9 cellular contexts compared by ENCODE assay signal in genomic region chrX:79366556-79366887, GRCh38. TPM values are rescaled to one million over a fixed set of nuclear protein-coding genes. Genes with fewer than 3 reads are reported as not detected.
DNase-seq lines count a peak whose midpoint lies in the region; TF ChIP-seq lines count a peak whose summit lies in the region.
"Had no signal": no experiment of that assay in that cellular context is flagged by ENCODE, and none has a peak within 500 bp of the region (broad histone marks: within the 10 kb centered on the region; RNA-seq: fewer than 3 reads in every experiment).

No MANE protein-coding gene starts in this region.

- WGBS in testis, 2 donors: 0% methylated on average over 6 of the region's 6 CpGs

- H3K27me3 ChIP-seq in SU-DHL-6 (ENCODE audit: low read length): no peaks in the 10 kb centered on the region
- H3K27me3 ChIP-seq in testis: no peaks in the 10 kb centered on the region

- H3K4me2 ChIP-seq in SU-DHL-6 (ENCODE audit: low read depth, low read length, poor library complexity, severe bottlenecking): peak overlapping the region; percentile 13

- peaks cover 36% of the 10 kb centered on the region for H3K4me1 Mint-ChIP-seq in activated CD4-positive, alpha-beta T cell treated with anti-CD3 and anti-CD28 coated beads, Interleukin-2, amount 10 ng/mL, durations not matched to agents 7 days and 5 days

- H3K27ac ChIP-seq in SU-DHL-6 (ENCODE audit: low read depth, low read length) (no peak overlapping the region), testis (peak overlapping the region; percentile 31 to 50)

- no peaks in the 10 kb centered on the region for H4K20me1 ChIP-seq in SU-DHL-6 (ENCODE audit: low read depth, low read length)

- H3K9me3 ChIP-seq in SU-DHL-6 (ENCODE audit: insufficient read depth, low read length) (no peaks in the 10 kb centered on the region), testis (no peaks in the 10 kb centered on the region)

- no peaks in the 10 kb centered on the region for H3K9me3 Mint-ChIP-seq in activated CD4-positive, alpha-beta T cell treated with anti-CD3 and anti-CD28 coated beads, Interleukin-2, amount 10 ng/mL, durations not matched to agents 7 days and 5 days

- H3K4me3 ChIP-seq in SU-DHL-6 (ENCODE audit: insufficient read depth, low read length, poor library complexity, severe bottlenecking) (no peak overlapping the region), iPS-11a (ENCODE audit: low read depth, low read length) (peak overlapping the region; percentile 47), testis (peak overlapping the region; percentile 45 to 58)

- no peaks in the 10 kb centered on the region for H3K27me3 Mint-ChIP-seq in activated CD4-positive, alpha-beta T cell treated with anti-CD3 and anti-CD28 coated beads, Interleukin-2, amount 10 ng/mL, durations not matched to agents 7 days and 5 days

- peaks cover 23% of the 10 kb centered on the region for H3K36me3 Mint-ChIP-seq in activated CD4-positive, alpha-beta T cell treated with anti-CD3 and anti-CD28 coated beads, Interleukin-2, amount 10 ng/mL, durations not matched to agents 7 days and 5 days (ENCODE audit: low read depth)

- H3K36me3 ChIP-seq in SU-DHL-6 (ENCODE audit: low read length) (no peaks in the 10 kb centered on the region), testis (ENCODE audit: low read depth, missing control alignments) (no peaks in the 10 kb centered on the region)

- POLR2A ChIA-PET in activated CD4-positive, alpha-beta T cell treated with anti-CD3 and anti-CD28 coated beads, Interleukin-2, amount 10 ng/mL, durations not matched to agents 7 days and 5 days (lab: Charles Lee): interaction anchor here (1.0 kb wide), 1 partner anchor 213 kb away, joined by 4 read pairs; no protein-coding TSS in a partner anchor

- TF ChIP-seq CTCF in SU-DHL-6 (IDR thresholded peaks at IDR 0.05; ENCODE audit: insufficient read depth, low read length, poor library complexity, severe bottlenecking) (no peak), testis (IDR thresholded peaks at IDR 0.05) (no peak)

- peak overlapping the region; percentile 99 for H3K27ac Mint-ChIP-seq in activated CD4-positive, alpha-beta T cell treated with anti-CD3 and anti-CD28 coated beads, Interleukin-2, amount 10 ng/mL, durations not matched to agents 7 days and 5 days

- peak overlapping the region; percentile 96 for H3K4me3 Mint-ChIP-seq in activated CD4-positive, alpha-beta T cell treated with anti-CD3 and anti-CD28 coated beads, Interleukin-2, amount 10 ng/mL, durations not matched to agents 7 days and 5 days

- DNase-seq in activated CD4-positive, alpha-beta T cell treated with anti-CD3 and anti-CD28 coated beads, Interleukin-2, amount 10 ng/mL, durations not matched to agents 7 days and 5 days: no peak
- DNase-seq in activated CD4-positive, alpha-beta T cell treated with anti-CD3 and anti-CD28 coated beads, Interleukin-2, amount 50 U/mL, for 4 hours: no peak
- no peak for DNase-seq in testis
- DNase-seq in NCI-H2081 treated with DMSO at 0.1 percent for 48 hours (lab: John Stamatoyannopoulos, UW): no peak
- no peak for DNase-seq in NCI-H2029 (lab: John Stamatoyannopoulos, UW)
- no peak for DNase-seq in NCI-H82 (lab: John Stamatoyannopoulos, UW)

- H3K79me2 ChIP-seq in SU-DHL-6 (ENCODE audit: insufficient read depth, low read length): no peaks in the 10 kb centered on the region

- H3K9me2 ChIP-seq in SU-DHL-6 (replicated peaks; ENCODE audit: insufficient read depth, low read length): no peaks in the 10 kb centered on the region

- H2AFZ ChIP-seq in SU-DHL-6 (ENCODE audit: low read depth, low read length, severe bottlenecking): no peak overlapping the region

- no peaks in the 10 kb centered on the region for H3F3A ChIP-seq in SU-DHL-6 (ENCODE audit: insufficient read depth)

- intact Hi-C loops in testis (cut with DNase I; ENCODE audit: low total_unique reads): no loop called here

- H3K4me1 ChIP-seq in testis: no peaks in the 10 kb centered on the region

- TF ChIP-seq POLR2A in testis (IDR thresholded peaks at IDR 0.05): no peak

- CTCF ChIA-PET in activated CD4-positive, alpha-beta T cell treated with anti-CD3 and anti-CD28 coated beads, Interleukin-2, amount 10 ng/mL, durations not matched to agents 7 days and 5 days (lab: Charles Lee): interaction anchor here (0.8 kb wide), 1 partner anchor 46 kb away, joined by 3 read pairs; no protein-coding TSS in a partner anchor

- no peak overlapping the region for H3K9ac ChIP-seq in SU-DHL-6 (ENCODE audit: low read length)

RNA-seq across cellular contexts. Expression of gene ITM2A, which starts 0.6 kb away (rescaled TPM):
- 100 to 1,000 TPM; 148 to 185 TPM for total RNA-seq in activated CD4-positive, alpha-beta T cell treated with anti-CD3 and anti-CD28 coated beads, Interleukin-2, amount 10 ng/mL, durations not matched to agents 7 days and 5 days
- 10 to 100 TPM in 1 of 2 donors, 1 to 10 TPM in 1; 6.8 to 24.7 TPM for total RNA-seq in testis
- polyA plus RNA-seq in testis (ENCODE audit: insufficient read depth, low read depth, low replicate concordance): 45.1 TPM
- polyA plus RNA-seq: AG04450 had no signal

Comparison
In these comparisons a context has a peak if more than half of its experiments do, and no peak if none do; other contexts are left out.
1. RNA of gene ITM2A, which starts 0.6 kb away (total RNA-seq): 148 to 185 TPM in activated CD4-positive, alpha-beta T cell treated with anti-CD3 and anti-CD28 coated beads, Interleukin-2, amount 10 ng/mL, durations not matched to agents 7 days and 5 days; 6.8 to 24.7 TPM in testis; every median in the first group is over 4 times any median in the second.